In genomic region chr1:44775078-44775929, GRCh38 we compare ENCODE assay signal across 1 cellular context.
TF ChIP-seq lines count a peak whose summit lies in the region.

TSS of gene RPS8 (plus strand) at chr1:44775540. CDS start at chr1:44775597, 57 bp downstream.

TF ChIP-seq in K562, 482 proteins besides CTCF, POLR2A, EP300 and RAD21 (continued from another document and continues in another):
- TF ChIP-seq SRSF9 (IDR thresholded peaks at IDR 0.05; ENCODE audit: borderline replicate concordance, low read depth, low read length): no peak
- TF ChIP-seq JUNB (CRISPR knock-in tag; conservative IDR thresholded peaks at IDR 0.05): no peak
- TF ChIP-seq KLF6 (CRISPR knock-in tag; IDR thresholded peaks at IDR 0.05; ENCODE audit: borderline replicate concordance): peak; percentile 95
- TF ChIP-seq BRF2 (IDR thresholded peaks at IDR 0.05; ENCODE audit: borderline replicate concordance, insufficient read depth, insufficient read length): no peak
- TF ChIP-seq ZNF318 (IDR thresholded peaks at IDR 0.05; ENCODE audit: borderline replicate concordance in 1 of 2, low read depth in 1 of 2): peak in 1 of 2 experiments; percentile 82; a peak in 1 of 4 replicates
- peak; percentile 70 for TF ChIP-seq ZNF143 (CRISPR knock-in tag; IDR thresholded peaks at IDR 0.05)
- TF ChIP-seq MBD1 (CRISPR knock-in tag; IDR thresholded peaks at IDR 0.05): no peak
- no peak for TF ChIP-seq FOXO4 (CRISPR knock-in tag; IDR thresholded peaks at IDR 0.05)
- peak; percentile 98 for TF ChIP-seq POLR2H (tag; IDR thresholded peaks at IDR 0.05; ENCODE audit: low read depth)
- peak; percentile 94 for TF ChIP-seq HBP1 (CRISPR knock-in tag; IDR thresholded peaks at IDR 0.05)
- no peak for TF ChIP-seq ZNF217 (CRISPR knock-in tag; IDR thresholded peaks at IDR 0.05)
- TF ChIP-seq ZBTB49 (CRISPR knock-in tag; IDR thresholded peaks at IDR 0.05; ENCODE audit: borderline replicate concordance): no peak; the same call in none of the 2 replicates
- no peak for TF ChIP-seq ZNF274 (IDR thresholded peaks at IDR 0.05; ENCODE audit: borderline replicate concordance, low read depth, low read length)
- peak; percentile 79; the same call in 1 of the 2 replicates for TF ChIP-seq NR2C2 (CRISPR knock-in tag; IDR thresholded peaks at IDR 0.05)
- peak; percentile 92 for TF ChIP-seq NR2C2 (tag; IDR thresholded peaks at IDR 0.05)
- no peak for TF ChIP-seq EWSR1 (IDR thresholded peaks at IDR 0.05; ENCODE audit: borderline replicate concordance, low read depth, partially characterized antibody)
- TF ChIP-seq MAFG (tag; conservative IDR thresholded peaks at IDR 0.05): peak; percentile 37; the same call in 1 of the 2 replicates
- TF ChIP-seq ZFPM2 (CRISPR knock-in tag; IDR thresholded peaks at IDR 0.05): peak; percentile 67; the same call in 1 of the 2 replicates
- no peak for TF ChIP-seq SIRT6 (IDR thresholded peaks at IDR 0.05; ENCODE audit: low read depth, low read length)
- no peak for TF ChIP-seq COPS2 (conservative IDR thresholded peaks at IDR 0.05)
- TF ChIP-seq ETV6 (IDR thresholded peaks at IDR 0.05; ENCODE audit: borderline replicate concordance in 1 of 2, low read depth in 2 of 2, low read length in 1 of 2): no peak
- no peak; the same call in none of the 2 replicates for TF ChIP-seq ETV6 (CRISPR knock-in tag; IDR thresholded peaks at IDR 0.05; ENCODE audit: borderline replicate concordance)
- TF ChIP-seq GTF2B (IDR thresholded peaks at IDR 0.05; ENCODE audit: extremely low read depth, insufficient read length): peak; percentile 75
- TF ChIP-seq ZNF347 (CRISPR knock-in tag; IDR thresholded peaks at IDR 0.05; ENCODE audit: low read depth): no peak
- TF ChIP-seq KDM5B (IDR thresholded peaks at IDR 0.05; ENCODE audit: insufficient replicate concordance, low read depth, low read length): peak; percentile 99
- 0 out of 2 replicates have a peak, but pooled peaks have one; percentile 69 for TF ChIP-seq ZNF124 (CRISPR knock-in tag; IDR thresholded peaks at IDR 0.05)
- TF ChIP-seq RERE (CRISPR knock-in tag; IDR thresholded peaks at IDR 0.05; ENCODE audit: borderline replicate concordance): no peak
- peak; percentile 100 for TF ChIP-seq BRD4 (IDR thresholded peaks at IDR 0.05)
- TF ChIP-seq BMI1 (IDR thresholded peaks at IDR 0.05; ENCODE audit: low read length): no peak
- peak; percentile 42; the same call in 1 of the 2 replicates for TF ChIP-seq ZNF239 (CRISPR knock-in tag; IDR thresholded peaks at IDR 0.05)
